In genomic region chr2:231384970-231385369, GRCh38 we compare ENCODE assay signal across 18 cellular contexts.
"Had no signal": no experiment of that assay in that cellular context is flagged by ENCODE, and none has a peak within 500 bp of the region (broad histone marks: within the 10 kb centered on the region; RNA-seq: fewer than 3 reads in every experiment).

No MANE protein-coding gene starts in this region.

- H3K4me1 ChIP-seq: thyroid gland had no signal

- H3K4me3 ChIP-seq: adrenal gland, cardiac muscle cell, dorsolateral prefrontal cortex, thyroid gland had no signal

- H3K4me3 Mint-ChIP-seq: activated CD4-positive, alpha-beta memory T cell treated with anti-CD3 and anti-CD28 coated beads, Interleukin-2, amount 10 ng/mL, durations not matched to agents 7 days and 5 days; activated naive CD4-positive, alpha-beta T cell treated with anti-CD3 and anti-CD28 coated beads, Interleukin-2, amount 50 U/mL, for 24 hours; activated T-cell treated with anti-CD3 and anti-CD28 coated beads, Interleukin-2, amount 50 U/mL, for 24 hours; naive thymus-derived CD8-positive, alpha-beta T cell; stimulated activated naive B cell treated with anti-CD40 and anti-IgM and Interleukin-4, amounts not matched to agents 10 μg/mL and 1 μg/mL and 100 μg/mL, for 72 hours had no signal

- H3K36me3 Mint-ChIP-seq: activated naive CD4-positive, alpha-beta T cell treated with anti-CD3 and anti-CD28 coated beads, Interleukin-2, amount 50 U/mL, for 24 hours had no signal

- DNase-seq: activated CD4-positive, alpha-beta memory T cell treated with anti-CD3 and anti-CD28 coated beads, Interleukin-2, amount 10 ng/mL, durations not matched to agents 7 days and 5 days; activated CD4-positive, alpha-beta T cell treated with anti-CD3 and anti-CD28 coated beads for 4 hours; activated effector memory CD4-positive, alpha-beta T cell treated with anti-CD3 and anti-CD28 coated beads, Interleukin-2, amount 50 U/mL, for 16 hours; activated T-cell treated with anti-CD3 and anti-CD28 coated beads, Interleukin-2, amount 50 U/mL, for 24 hours; adrenal gland; dorsolateral prefrontal cortex; glutamatergic neuron; kidney glomerular epithelial cell; left ventricle myocardium superior; mesenchymal stem cell; naive thymus-derived CD8-positive, alpha-beta T cell; nucleus accumbens; stimulated activated CD4-positive, alpha-beta T cell treated with anti-CD3 and anti-CD28 coated beads, Interleukin-4, amount 100 ng/mL, for 1 hour; stimulated activated naive B cell treated with anti-CD40 and anti-IgM and Interleukin-4, amounts not matched to agents 10 μg/mL and 1 μg/mL and 100 μg/mL, for 72 hours; thyroid gland had no signal

- H3K27ac Mint-ChIP-seq: activated CD4-positive, alpha-beta memory T cell treated with anti-CD3 and anti-CD28 coated beads, Interleukin-2, amount 10 ng/mL, durations not matched to agents 7 days and 5 days; activated naive CD4-positive, alpha-beta T cell treated with anti-CD3 and anti-CD28 coated beads, Interleukin-2, amount 50 U/mL, for 24 hours; activated T-cell treated with anti-CD3 and anti-CD28 coated beads, Interleukin-2, amount 50 U/mL, for 24 hours; naive thymus-derived CD8-positive, alpha-beta T cell; stimulated activated naive B cell treated with anti-CD40 and anti-IgM and Interleukin-4, amounts not matched to agents 10 μg/mL and 1 μg/mL and 100 μg/mL, for 72 hours had no signal

- H3K27me3 ChIP-seq: adrenal gland, cardiac muscle cell, dorsolateral prefrontal cortex, thyroid gland had no signal

- H3K27me3 Mint-ChIP-seq: activated naive CD4-positive, alpha-beta T cell treated with anti-CD3 and anti-CD28 coated beads, Interleukin-2, amount 50 U/mL, for 24 hours; activated T-cell treated with anti-CD3 and anti-CD28 coated beads, Interleukin-2, amount 50 U/mL, for 24 hours; stimulated activated naive B cell treated with anti-CD40 and anti-IgM and Interleukin-4, amounts not matched to agents 10 μg/mL and 1 μg/mL and 100 μg/mL, for 72 hours had no signal

- H3K36me3 ChIP-seq: adrenal gland, cardiac muscle cell, thyroid gland had no signal

- H3K4me1 Mint-ChIP-seq: activated CD4-positive, alpha-beta memory T cell treated with anti-CD3 and anti-CD28 coated beads, Interleukin-2, amount 10 ng/mL, durations not matched to agents 7 days and 5 days; activated naive CD4-positive, alpha-beta T cell treated with anti-CD3 and anti-CD28 coated beads, Interleukin-2, amount 50 U/mL, for 24 hours had no signal

- H3K9me3 ChIP-seq: thyroid gland had no signal

- ATAC-seq: esophagus mucosa; left ventricle myocardium superior; naive thymus-derived CD8-positive, alpha-beta T cell; stimulated activated naive B cell treated with anti-CD40 and anti-IgM and Interleukin-4, amounts not matched to agents 10 μg/mL and 1 μg/mL and 100 μg/mL, for 72 hours had no signal

- H3K27ac ChIP-seq: adrenal gland, cardiac muscle cell, thyroid gland had no signal
